ENCODE assay signal across 1 cellular context in genomic region chr7:21426958-21427860, GRCh38.
TF ChIP-seq lines count a peak whose summit lies in the region.

No MANE protein-coding gene starts in this region.

TF ChIP-seq in GM12878, 131 proteins besides CTCF, POLR2A, EP300 and RAD21 (continued from another document and continues in another):
- no peak for TF ChIP-seq REST (IDR thresholded peaks at IDR 0.05; ENCODE audit: low read depth, low read length)
- peak; percentile 59; the same call in 1 of the 2 replicates for TF ChIP-seq NBN (IDR thresholded peaks at IDR 0.05)
- peak; percentile 92 for TF ChIP-seq CREB1 (IDR thresholded peaks at IDR 0.05; ENCODE audit: low read depth)
- TF ChIP-seq HDAC6 (IDR thresholded peaks at IDR 0.05; ENCODE audit: unreplicated experiment) = no peak
- no peak; the same call in 1 of the 2 replicates for TF ChIP-seq DPF2 (IDR thresholded peaks at IDR 0.05)
- no peak for TF ChIP-seq SMARCA5 (IDR thresholded peaks at IDR 0.05)
- TF ChIP-seq ZNF384 (IDR thresholded peaks at IDR 0.05; ENCODE audit: borderline replicate concordance, low read depth, low read length) = no peak
- no peak for TF ChIP-seq SPI1 (IDR thresholded peaks at IDR 0.05; ENCODE audit: borderline replicate concordance, insufficient read depth, low read depth, low read length)
- TF ChIP-seq YY1 (IDR thresholded peaks at IDR 0.05; ENCODE audit: low read depth, low read length) = peak; percentile 82
- peak; percentile 74 for TF ChIP-seq KLF5 (IDR thresholded peaks at IDR 0.05; ENCODE audit: partially characterized antibody)
- TF ChIP-seq ZNF24 (IDR thresholded peaks at IDR 0.05) = no peak
- no peak for TF ChIP-seq PAX8 (IDR thresholded peaks at IDR 0.05)
- no peak for TF ChIP-seq SMAD1 (IDR thresholded peaks at IDR 0.05; ENCODE audit: low read depth, partially characterized antibody)
- TF ChIP-seq ETV6 (conservative IDR thresholded peaks at IDR 0.05 in 1 of 2, IDR thresholded peaks at IDR 0.05 in 1 of 2; ENCODE audit: borderline replicate concordance in 1 of 2, low read depth in 1 of 2) = no peak
- TF ChIP-seq PML (IDR thresholded peaks at IDR 0.05; ENCODE audit: low read length) = peak; percentile 82; the same call in 1 of the 2 replicates
- no peak for TF ChIP-seq POLR2AphosphoS2 (IDR thresholded peaks at IDR 0.05; ENCODE audit: low read depth, low read length)
- TF ChIP-seq HDGF (IDR thresholded peaks at IDR 0.05) = peak; percentile 96
- TF ChIP-seq CUX1 (IDR thresholded peaks at IDR 0.05; ENCODE audit: insufficient replicate concordance, low read depth, low read length) = no peak
- TF ChIP-seq SIX5 (IDR thresholded peaks at IDR 0.05; ENCODE audit: low read depth, low read length, severe bottlenecking) = peak; percentile 88
- TF ChIP-seq SREBF1 (IDR thresholded peaks at IDR 0.05; ENCODE audit: low read length) = peak; percentile 41
- TF ChIP-seq TCF12 (IDR thresholded peaks at IDR 0.05; ENCODE audit: low read depth, low read length) = no peak
- TF ChIP-seq CBFB (IDR thresholded peaks at IDR 0.05; ENCODE audit: low read depth) = 0 out of 2 replicates have a peak, but pooled peaks have one; percentile 33
- TF ChIP-seq SMAD5 (IDR thresholded peaks at IDR 0.05; ENCODE audit: low read depth) = no peak
- peak; percentile 44; the same call in 1 of the 2 replicates for TF ChIP-seq STAT1 (conservative IDR thresholded peaks at IDR 0.05)
- TF ChIP-seq GABPA (IDR thresholded peaks at IDR 0.05; ENCODE audit: low read depth) = peak; percentile 60; the same call in 1 of the 2 replicates
- TF ChIP-seq CBX3 (IDR thresholded peaks at IDR 0.05; ENCODE audit: borderline replicate concordance, low read depth) = no peak
- 0 out of 2 replicates have a peak, but pooled peaks have one; percentile 31 for TF ChIP-seq ELK1 (IDR thresholded peaks at IDR 0.05; ENCODE audit: low read depth, low read length)
- peak; percentile 25; the same call in 1 of the 2 replicates for TF ChIP-seq NR2C1 (IDR thresholded peaks at IDR 0.05)
- no peak for TF ChIP-seq TCF3 (IDR thresholded peaks at IDR 0.05; ENCODE audit: borderline replicate concordance, insufficient read depth, low read depth, low read length)
- TF ChIP-seq USF1 (IDR thresholded peaks at IDR 0.05; ENCODE audit: borderline replicate concordance, extremely low read length, insufficient read depth, low read depth, low read length) = no peak
- TF ChIP-seq SREBF2 (IDR thresholded peaks at IDR 0.05; ENCODE audit: low read length) = no peak
- no peak for TF ChIP-seq JUND (IDR thresholded peaks at IDR 0.05; ENCODE audit: low read depth, low read length)
- peak; percentile 40 for TF ChIP-seq NR2F1 (conservative IDR thresholded peaks at IDR 0.05)
- no peak for TF ChIP-seq SRF (IDR thresholded peaks at IDR 0.05; ENCODE audit: low read depth in 2 of 2, low read length in 2 of 2)
- TF ChIP-seq NFYA (IDR thresholded peaks at IDR 0.05; ENCODE audit: borderline replicate concordance, low read depth, low read length) = no peak
- peak; percentile 66; the same call in 1 of the 3 replicates for TF ChIP-seq POU2F2 (IDR thresholded peaks at IDR 0.05; ENCODE audit: borderline replicate concordance, low read depth, low read length)
- peak; percentile 76; the same call in 1 of the 2 replicates for TF ChIP-seq TARDBP (IDR thresholded peaks at IDR 0.05; ENCODE audit: borderline replicate concordance)
- TF ChIP-seq NKRF (conservative IDR thresholded peaks at IDR 0.05) = peak; percentile 99
- TF ChIP-seq E2F8 (IDR thresholded peaks at IDR 0.05; ENCODE audit: low read depth, partially characterized antibody) = no peak
- TF ChIP-seq RAD51 (IDR thresholded peaks at IDR 0.05) = no peak
- no peak for TF ChIP-seq MTA3 (IDR thresholded peaks at IDR 0.05; ENCODE audit: borderline replicate concordance, low read length)
- no peak for TF ChIP-seq PBX3 (IDR thresholded peaks at IDR 0.05; ENCODE audit: insufficient replicate concordance, low read depth, low read length)
- TF ChIP-seq ZNF217 (IDR thresholded peaks at IDR 0.05) = no peak
- no peak for TF ChIP-seq ZBED1 (IDR thresholded peaks at IDR 0.05; ENCODE audit: borderline replicate concordance)
- TF ChIP-seq BCLAF1 (IDR thresholded peaks at IDR 0.05) = no peak
- no peak for TF ChIP-seq FOS (IDR thresholded peaks at IDR 0.05; ENCODE audit: borderline replicate concordance, extremely low read depth, insufficient read length)
